ENCODE assay signal across 1 cellular context in the genomic region with DNA sequence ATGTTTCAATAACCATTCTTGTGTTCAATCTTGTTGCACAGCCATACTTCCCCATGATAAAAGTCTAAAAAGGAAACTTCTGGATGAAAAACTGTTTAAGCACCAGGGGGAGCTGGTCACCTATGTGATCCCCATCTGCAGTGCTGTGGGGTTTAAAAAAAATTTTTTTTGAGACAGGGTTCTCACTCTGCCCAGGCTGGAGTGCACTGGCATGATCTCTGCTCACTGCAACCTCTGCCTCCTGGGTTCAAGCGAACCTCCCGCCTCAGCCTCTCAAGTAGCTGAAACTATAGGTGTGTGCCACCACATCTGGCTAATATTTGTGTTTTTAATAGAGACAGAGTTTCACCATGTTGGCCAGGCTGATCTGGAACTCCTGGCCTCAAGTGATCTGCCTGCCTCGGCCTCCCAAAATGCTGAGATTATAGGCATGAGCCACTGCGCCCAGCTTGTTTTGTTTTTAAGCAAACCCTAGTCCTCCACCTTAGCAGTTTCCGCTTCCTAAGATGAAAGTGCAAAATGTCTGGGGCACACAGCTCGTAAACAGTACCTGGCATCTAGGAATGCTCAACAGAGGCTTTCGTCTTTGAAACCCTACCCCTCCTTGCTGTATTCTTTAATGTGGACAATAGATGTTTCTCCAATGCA.
TF ChIP-seq lines count a peak whose summit lies in the region.

No MANE protein-coding gene starts in this region.

TF ChIP-seq in GM23338, 12 proteins besides CTCF, POLR2A, EP300 and RAD21 (continued from another document):
- no peak for TF ChIP-seq STAT1 (IDR thresholded peaks at IDR 0.05; ENCODE audit: unreplicated experiment)
- TF ChIP-seq NANOG (IDR thresholded peaks at IDR 0.05; ENCODE audit: borderline replicate concordance), result no peak
- TF ChIP-seq, protein P1, sequence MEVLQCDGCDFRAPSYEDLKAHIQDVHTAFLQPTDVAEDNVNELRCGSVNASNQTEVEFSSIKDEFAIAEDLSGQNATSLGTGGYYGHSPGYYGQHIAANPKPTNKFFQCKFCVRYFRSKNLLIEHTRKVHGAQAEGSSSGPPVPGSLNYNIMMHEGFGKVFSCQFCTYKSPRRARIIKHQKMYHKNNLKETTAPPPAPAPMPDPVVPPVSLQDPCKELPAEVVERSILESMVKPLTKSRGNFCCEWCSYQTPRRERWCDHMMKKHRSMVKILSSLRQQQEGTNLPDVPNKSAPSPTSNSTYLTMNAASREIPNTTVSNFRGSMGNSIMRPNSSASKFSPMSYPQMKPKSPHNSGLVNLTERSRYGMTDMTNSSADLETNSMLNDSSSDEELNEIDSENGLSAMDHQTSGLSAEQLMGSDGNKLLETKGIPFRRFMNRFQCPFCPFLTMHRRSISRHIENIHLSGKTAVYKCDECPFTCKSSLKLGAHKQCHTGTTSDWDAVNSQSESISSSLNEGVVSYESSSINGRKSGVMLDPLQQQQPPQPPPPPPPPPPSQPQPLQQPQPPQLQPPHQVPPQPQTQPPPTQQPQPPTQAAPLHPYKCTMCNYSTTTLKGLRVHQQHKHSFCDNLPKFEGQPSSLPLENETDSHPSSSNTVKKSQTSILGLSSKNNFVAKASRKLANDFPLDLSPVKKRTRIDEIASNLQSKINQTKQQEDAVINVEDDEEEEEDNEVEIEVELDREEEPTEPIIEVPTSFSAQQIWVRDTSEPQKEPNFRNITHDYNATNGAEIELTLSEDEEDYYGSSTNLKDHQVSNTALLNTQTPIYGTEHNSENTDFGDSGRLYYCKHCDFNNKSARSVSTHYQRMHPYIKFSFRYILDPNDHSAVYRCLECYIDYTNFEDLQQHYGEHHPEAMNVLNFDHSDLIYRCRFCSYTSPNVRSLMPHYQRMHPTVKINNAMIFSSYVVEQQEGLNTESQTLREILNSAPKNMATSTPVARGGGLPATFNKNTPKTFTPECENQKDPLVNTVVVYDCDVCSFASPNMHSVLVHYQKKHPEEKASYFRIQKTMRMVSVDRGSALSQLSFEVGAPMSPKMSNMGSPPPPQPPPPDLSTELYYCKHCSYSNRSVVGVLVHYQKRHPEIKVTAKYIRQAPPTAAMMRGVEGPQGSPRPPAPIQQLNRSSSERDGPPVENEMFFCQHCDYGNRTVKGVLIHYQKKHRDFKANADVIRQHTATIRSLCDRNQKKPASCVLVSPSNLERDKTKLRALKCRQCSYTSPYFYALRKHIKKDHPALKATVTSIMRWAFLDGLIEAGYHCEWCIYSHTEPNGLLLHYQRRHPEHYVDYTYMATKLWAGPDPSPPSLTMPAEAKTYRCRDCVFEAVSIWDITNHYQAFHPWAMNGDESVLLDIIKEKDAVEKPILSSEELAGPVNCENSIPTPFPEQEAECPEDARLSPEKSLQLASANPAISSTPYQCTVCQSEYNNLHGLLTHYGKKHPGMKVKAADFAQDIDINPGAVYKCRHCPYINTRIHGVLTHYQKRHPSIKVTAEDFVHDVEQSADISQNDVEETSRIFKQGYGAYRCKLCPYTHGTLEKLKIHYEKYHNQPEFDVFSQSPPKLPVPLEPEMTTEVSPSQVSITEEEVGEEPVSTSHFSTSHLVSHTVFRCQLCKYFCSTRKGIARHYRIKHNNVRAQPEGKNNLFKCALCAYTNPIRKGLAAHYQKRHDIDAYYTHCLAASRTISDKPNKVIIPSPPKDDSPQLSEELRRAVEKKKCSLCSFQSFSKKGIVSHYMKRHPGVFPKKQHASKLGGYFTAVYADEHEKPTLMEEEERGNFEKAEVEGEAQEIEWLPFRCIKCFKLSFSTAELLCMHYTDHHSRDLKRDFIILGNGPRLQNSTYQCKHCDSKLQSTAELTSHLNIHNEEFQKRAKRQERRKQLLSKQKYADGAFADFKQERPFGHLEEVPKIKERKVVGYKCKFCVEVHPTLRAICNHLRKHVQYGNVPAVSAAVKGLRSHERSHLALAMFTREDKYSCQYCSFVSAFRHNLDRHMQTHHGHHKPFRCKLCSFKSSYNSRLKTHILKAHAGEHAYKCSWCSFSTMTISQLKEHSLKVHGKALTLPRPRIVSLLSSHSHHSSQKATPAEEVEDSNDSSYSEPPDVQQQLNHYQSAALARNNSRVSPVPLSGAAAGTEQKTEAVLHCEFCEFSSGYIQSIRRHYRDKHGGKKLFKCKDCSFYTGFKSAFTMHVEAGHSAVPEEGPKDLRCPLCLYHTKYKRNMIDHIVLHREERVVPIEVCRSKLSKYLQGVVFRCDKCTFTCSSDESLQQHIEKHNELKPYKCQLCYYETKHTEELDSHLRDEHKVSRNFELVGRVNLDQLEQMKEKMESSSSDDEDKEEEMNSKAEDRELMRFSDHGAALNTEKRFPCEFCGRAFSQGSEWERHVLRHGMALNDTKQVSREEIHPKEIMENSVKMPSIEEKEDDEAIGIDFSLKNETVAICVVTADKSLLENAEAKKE (CRISPR knock-in tag; IDR thresholded peaks at IDR 0.05), result no peak
